Comparison of ENCODE assay signal across 12 cellular contexts in genomic region chr2:197556456-197556855, GRCh38. TPM values are rescaled to one million over a fixed set of nuclear protein-coding genes. Genes with fewer than 3 reads are reported as not detected.
DNase-seq lines count a peak whose midpoint lies in the region; ATAC-seq and TF ChIP-seq lines count a peak whose summit lies in the region.
"Had no signal": no experiment of that assay in that cellular context is flagged by ENCODE, and none has a peak within 500 bp of the region (broad histone marks: within the 10 kb centered on the region; RNA-seq: fewer than 3 reads in every experiment).

No MANE protein-coding gene starts in this region.

- H3K9ac ChIP-seq in colonic mucosa (ENCODE audit: low read depth in 2 of 2, low read length in 2 of 2), result no peak overlapping the region

- H3K27me3 ChIP-seq in heart left ventricle (no peaks in the 10 kb centered on the region), right atrium auricular region (no peaks in the 10 kb centered on the region), aorta (ENCODE audit: control insufficient read depth in 1 of 2, insufficient read depth in 2 of 2, low read length in 1 of 2) (no peaks in the 10 kb centered on the region), colonic mucosa (no peaks in the 10 kb centered on the region)

- peaks cover 62% of the 10 kb centered on the region for H3K36me3 Mint-ChIP-seq in activated T-helper 17 cell treated with anti-CD3 and anti-CD28 coated beads, Interleukin-2, amount 50 U/mL, for 72 hours (ENCODE audit: low read depth)

- TF ChIP-seq POLR2A in heart left ventricle (IDR thresholded peaks at IDR 0.05), result no peak

- H3K4me1 Mint-ChIP-seq in activated T-helper 17 cell treated with anti-CD3 and anti-CD28 coated beads, Interleukin-2, amount 50 U/mL, for 72 hours, result no peaks in the 10 kb centered on the region

- H3K27ac Mint-ChIP-seq in activated T-helper 17 cell treated with anti-CD3 and anti-CD28 coated beads, Interleukin-2, amount 50 U/mL, for 72 hours, result peak overlapping the region; percentile 46

- no peak overlapping the region for H3K4me3 Mint-ChIP-seq in activated T-helper 17 cell treated with anti-CD3 and anti-CD28 coated beads, Interleukin-2, amount 50 U/mL, for 72 hours
- H3K4me3 Mint-ChIP-seq: CD14-positive monocyte had no signal

- H3K4me3 ChIP-seq in heart left ventricle, result no peak overlapping the region
- no peak overlapping the region for H3K4me3 ChIP-seq in right atrium auricular region
- no peak overlapping the region for H3K4me3 ChIP-seq in aorta (ENCODE audit: low read length in 2 of 2)
- H3K4me3 ChIP-seq in colonic mucosa, result no peak overlapping the region

- peaks cover 0 to 18% (median 6%) of the 10 kb centered on the region in 12 donors for H3K4me1 ChIP-seq in heart left ventricle
- peaks cover 0 to 12% of the 10 kb centered on the region in 2 donors for H3K4me1 ChIP-seq in right atrium auricular region
- peaks cover 0 to 2% of the 10 kb centered on the region in 2 donors for H3K4me1 ChIP-seq in aorta (ENCODE audit: control insufficient read depth in 1 of 2, insufficient read depth in 2 of 2, low read length in 2 of 2)
- H3K4me1 ChIP-seq in colonic mucosa, result no peaks in the 10 kb centered on the region

- peaks cover 0 to 74% (median 44%) of the 10 kb centered on the region in 9 donors for H3K36me3 ChIP-seq in heart left ventricle
- peaks cover 21% of the 10 kb centered on the region for H3K36me3 ChIP-seq in right atrium auricular region
- H3K36me3 ChIP-seq in aorta (ENCODE audit: control insufficient read depth in 1 of 2, insufficient read depth in 2 of 2, low read length in 1 of 2), result no peaks in the 10 kb centered on the region
- peaks cover 7% of the 10 kb centered on the region for H3K36me3 ChIP-seq in colonic mucosa

- TF ChIP-seq CTCF in heart left ventricle (IDR thresholded peaks at IDR 0.05) (no peak), right atrium auricular region (IDR thresholded peaks at IDR 0.05) (no peak), colonic mucosa (IDR thresholded peaks at IDR 0.05) (no peak)

- WGBS in heart left ventricle, 4 donors, result 41 to 54% (median 44%) methylated on average over 1 of the region's 1 CpG
- 6 to 8% methylated on average over 1 of the region's 1 CpG for WGBS in aorta, 2 donors

- ATAC-seq in heart left ventricle (peak in 1 of 4 donors; percentile 62), aorta (ENCODE audit: low FRiP score) (peak; percentile 26), GM21515 (IDR thresholded peaks at IDR 0.05; ENCODE audit: unreplicated experiment) (no peak)
- no peak for ATAC-seq in activated T-helper 17 cell treated with anti-CD3 and anti-CD28 coated beads, Interleukin-2, amount 50 U/mL, for 72 hours (replicated peaks)
- ATAC-seq: Panc1 had no signal

- DNase-seq in heart left ventricle (no peak), right atrium auricular region (ENCODE audit: low spot score) (no peak), iris pigment epithelial cell (ENCODE audit: low read depth) (peak; percentile 41), aorta (no peak), inferior parietal cortex (ENCODE audit: extremely low spot score) (no peak), colonic mucosa (no peak)
- DNase-seq: foreskin melanocyte, NCI-H187 had no signal

- peak overlapping the region in 10 of 12 donors; percentile 1 to 64 (median 30) for H3K27ac ChIP-seq in heart left ventricle
- no peak overlapping the region for H3K27ac ChIP-seq in right atrium auricular region
- H3K27ac ChIP-seq in aorta (ENCODE audit: low read depth in 1 of 2, low read length in 2 of 2), result no peak overlapping the region
- H3K27ac ChIP-seq in colonic mucosa, result no peak overlapping the region

- intact Hi-C loops in heart left ventricle (cut with DNase I) (no loop called here), aorta (cut with DNase I) (no loop called here), colonic mucosa (cut with DNase I) (no loop called here)

- no peaks in the 10 kb centered on the region for H3K9me3 Mint-ChIP-seq in activated T-helper 17 cell treated with anti-CD3 and anti-CD28 coated beads, Interleukin-2, amount 50 U/mL, for 72 hours

- H3K9me3 ChIP-seq in heart left ventricle, result no peaks in the 10 kb centered on the region
- no peaks in the 10 kb centered on the region for H3K9me3 ChIP-seq in right atrium auricular region
- no peaks in the 10 kb centered on the region for H3K9me3 ChIP-seq in aorta (ENCODE audit: control insufficient read depth, low read length)
- no peaks in the 10 kb centered on the region for H3K9me3 ChIP-seq in colonic mucosa

- H3K27me3 Mint-ChIP-seq in activated T-helper 17 cell treated with anti-CD3 and anti-CD28 coated beads, Interleukin-2, amount 50 U/mL, for 72 hours, result no peaks in the 10 kb centered on the region

RNA-seq across cellular contexts. Expression of gene MOB4, which starts 40.6 kb away (rescaled TPM):
- total RNA-seq in heart left ventricle, result 10 to 100 TPM; 25.6 to 40.9 (median 35.2) TPM
- polyA plus RNA-seq in heart left ventricle, result 10 to 100 TPM; 19.6 to 48.9 TPM
- 10 to 100 TPM; 23.5 to 35.9 TPM for total RNA-seq in right atrium auricular region
- total RNA-seq in activated T-helper 17 cell treated with anti-CD3 and anti-CD28 coated beads, Interleukin-2, amount 50 U/mL, for 72 hours, result 10 to 100 TPM; 13.4 to 20.1 TPM
- 10 to 100 TPM; 24.9 to 36.1 TPM for total RNA-seq in aorta
- 10 to 100 TPM; 24.0 to 25.8 TPM for polyA plus RNA-seq in aorta
- total RNA-seq in colonic mucosa, result 10 to 100 TPM; 24.7 to 34.1 TPM

RNA-seq across cellular contexts. Expression of gene HSPE1, which starts 56.3 kb away (rescaled TPM):
- 100 to 1,000 TPM in 6 of 9 donors, 10 to 100 TPM in 3; 75.0 to 136 (median 102) TPM for total RNA-seq in heart left ventricle
- 100 to 1,000 TPM; 184 to 261 TPM for polyA plus RNA-seq in heart left ventricle
- total RNA-seq in right atrium auricular region, result 100 to 1,000 TPM in 1 of 2 donors, 10 to 100 TPM in 1; 82.7 to 122 TPM
- 100 to 1,000 TPM; 151 to 313 TPM for total RNA-seq in activated T-helper 17 cell treated with anti-CD3 and anti-CD28 coated beads, Interleukin-2, amount 50 U/mL, for 72 hours
- 10 to 100 TPM; 46.1 to 61.2 TPM for total RNA-seq in aorta
- 100 to 1,000 TPM in 1 of 2 donors, 10 to 100 TPM in 1; 48.5 to 113 TPM for polyA plus RNA-seq in aorta
- 100 to 1,000 TPM; 101 to 297 TPM for total RNA-seq in colonic mucosa

RNA-seq across cellular contexts. Expression of gene HSPD1, which starts 56.8 kb away (rescaled TPM):
- 100 to 1,000 TPM in 7 of 9 donors, 10 to 100 TPM in 2; 86.7 to 154 (median 118) TPM for total RNA-seq in heart left ventricle
- 100 to 1,000 TPM; 121 to 246 TPM for polyA plus RNA-seq in heart left ventricle
- total RNA-seq in right atrium auricular region, result 10 to 100 TPM; 70.0 to 96.0 TPM
- total RNA-seq in activated T-helper 17 cell treated with anti-CD3 and anti-CD28 coated beads, Interleukin-2, amount 50 U/mL, for 72 hours, result 100 to 1,000 TPM; 344 to 822 TPM
- total RNA-seq in aorta, result 100 to 1,000 TPM; 115 to 149 TPM
- polyA plus RNA-seq in aorta, result 100 to 1,000 TPM in 1 of 2 donors, 10 to 100 TPM in 1; 74.4 to 113 TPM
- 100 to 1,000 TPM; 232 to 794 TPM for total RNA-seq in colonic mucosa

Comparison
In these comparisons a context has a peak if more than half of its experiments do, and no peak if none do; other contexts are left out.
1. H3K27ac ChIP-seq: peak in heart left ventricle (10 of 12); none in right atrium auricular region (0 of 2), aorta (0 of 2) and colonic mucosa (single experiment).